ENCODE assay signal across 17 cellular contexts in the genomic region with DNA sequence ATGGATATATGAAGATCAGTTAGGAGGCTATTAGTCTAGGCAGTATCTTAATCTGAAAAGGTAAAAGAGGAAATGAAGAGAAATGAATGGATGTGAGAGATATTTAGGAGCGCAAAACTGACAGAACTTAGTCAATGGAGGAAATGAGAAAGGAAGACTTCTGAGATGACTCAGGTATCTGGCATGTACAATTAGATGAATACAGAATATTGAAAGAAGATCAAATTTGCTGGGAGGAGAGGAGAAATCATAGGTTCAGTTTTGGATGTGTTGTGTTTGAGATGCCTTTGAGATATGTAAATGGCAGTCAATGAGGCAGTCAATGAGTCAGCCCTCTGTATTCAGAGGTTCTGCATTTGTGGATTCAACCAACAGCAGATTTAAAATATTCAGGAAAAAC. TPM values are rescaled to one million over a fixed set of nuclear protein-coding genes. Genes with fewer than 3 reads are reported as not detected.
DNase-seq lines count a peak whose midpoint lies in the region; ATAC-seq and TF ChIP-seq lines count a peak whose summit lies in the region.
"Had no signal": no experiment of that assay in that cellular context is flagged by ENCODE, and none has a peak within 500 bp of the region (broad histone marks: within the 10 kb centered on the region; RNA-seq: fewer than 3 reads in every experiment).

No MANE protein-coding gene starts in this region.

- peaks cover 7% of the 10 kb centered on the region for H3K9me3 Mint-ChIP-seq in activated T-helper 2 cell treated with anti-CD3 and anti-CD28 coated beads, Interferon-gamma antibody, Interleukin-2, Interleukin-4, amounts not matched to agents 10 μg/mL and 5 μg/mL and 100 μg/mL, durations not matched to agents 14 hours and 24 hours and 36 hours
- H3K9me3 Mint-ChIP-seq in activated T-cell treated with anti-CD3 and anti-CD28 coated beads, Interleukin-2, amount 50 U/mL, for 4 hours, result no peaks in the 10 kb centered on the region
- H3K9me3 Mint-ChIP-seq: activated naive CD4-positive, alpha-beta T cell treated with anti-CD3 and anti-CD28 coated beads, Interleukin-2, amount 50 U/mL, for 72 hours; nephron had no signal

- H3K4me3 Mint-ChIP-seq in activated T-helper 2 cell treated with anti-CD3 and anti-CD28 coated beads, Interferon-gamma antibody, Interleukin-2, Interleukin-4, amounts not matched to agents 10 μg/mL and 5 μg/mL and 100 μg/mL, durations not matched to agents 14 hours and 24 hours and 36 hours (ENCODE audit: low read depth), result no peak overlapping the region
- H3K4me3 Mint-ChIP-seq in activated T-cell treated with anti-CD3 and anti-CD28 coated beads, Interleukin-2, amount 50 U/mL, for 4 hours, result no peak overlapping the region
- H3K4me3 Mint-ChIP-seq: nephron had no signal

- H3K36me3 ChIP-seq in GM06990 (ENCODE audit: control insufficient read depth, insufficient read depth, low read length), result no peaks in the 10 kb centered on the region; the same call in 1 of the 2 replicates

- H3K27me3 Mint-ChIP-seq in activated T-helper 2 cell treated with anti-CD3 and anti-CD28 coated beads, Interferon-gamma antibody, Interleukin-2, Interleukin-4, amounts not matched to agents 10 μg/mL and 5 μg/mL and 100 μg/mL, durations not matched to agents 14 hours and 24 hours and 36 hours (ENCODE audit: low read depth), result no peaks in the 10 kb centered on the region
- no peaks in the 10 kb centered on the region for H3K27me3 Mint-ChIP-seq in activated T-cell treated with anti-CD3 and anti-CD28 coated beads, Interleukin-2, amount 50 U/mL, for 4 hours (ENCODE audit: low read depth)

- H3K27ac Mint-ChIP-seq in activated T-helper 2 cell treated with anti-CD3 and anti-CD28 coated beads, Interferon-gamma antibody, Interleukin-2, Interleukin-4, amounts not matched to agents 10 μg/mL and 5 μg/mL and 100 μg/mL, durations not matched to agents 14 hours and 24 hours and 36 hours, result peak overlapping the region; percentile 8
- H3K27ac Mint-ChIP-seq: nephron had no signal

- no peak overlapping the region for H3K4me3 ChIP-seq in GM06990 (replicated peaks; ENCODE audit: low read depth, low read length)
- H3K4me3 ChIP-seq: BLaER1 had no signal

- no peak for TF ChIP-seq CTCF in GM06990 (IDR thresholded peaks at IDR 0.05; ENCODE audit: insufficient read depth, low read length, poor library complexity, severe bottlenecking)

- DNase-seq in GM06990 (ENCODE audit: extremely low read depth, insufficient read length), result peak; percentile 14
- DNase-seq in activated T-helper 2 cell treated with anti-CD3 and anti-CD28 coated beads, Interferon-gamma antibody, Interleukin-2, Interleukin-4, amounts not matched to agents 10 μg/mL and 5 μg/mL and 100 μg/mL, durations not matched to agents 14 hours and 24 hours and 36 hours (ENCODE audit: low spot score), result no peak
- peak; percentile 7 for DNase-seq in kidney glomerular epithelial cell (lab: John Stamatoyannopoulos, UW)
- no peak for DNase-seq in activated T-cell treated with anti-CD3 and anti-CD28 coated beads, Interleukin-2, amount 50 U/mL, for 4 hours
- no peak for DNase-seq in NCI-H2196 treated with DMSO at 0.1 percent for 48 hours (lab: John Stamatoyannopoulos, UW; ENCODE audit: unreplicated experiment)
- DNase-seq: NCI-H1048; NCI-H345; OCI-M1; right cardiac atrium; stimulated activated naive CD4-positive, alpha-beta T cell; WERI-Rb-1 had no signal

- ATAC-seq in HG03159 (IDR thresholded peaks at IDR 0.05; ENCODE audit: unreplicated experiment), result peak; percentile 35
- no peak for ATAC-seq in HG02870 (IDR thresholded peaks at IDR 0.05; ENCODE audit: unreplicated experiment)
- ATAC-seq in activated T-cell treated with anti-CD3 and anti-CD28 coated beads, Interleukin-2, amount 50 U/mL, for 4 hours, result no peak
- ATAC-seq in HG02884 (IDR thresholded peaks at IDR 0.05; ENCODE audit: unreplicated experiment), result no peak
- ATAC-seq: right cardiac atrium had no signal

- H3K36me3 Mint-ChIP-seq in activated T-helper 2 cell treated with anti-CD3 and anti-CD28 coated beads, Interferon-gamma antibody, Interleukin-2, Interleukin-4, amounts not matched to agents 10 μg/mL and 5 μg/mL and 100 μg/mL, durations not matched to agents 14 hours and 24 hours and 36 hours (ENCODE audit: low read depth), result peaks cover 75% of the 10 kb centered on the region
- H3K36me3 Mint-ChIP-seq in activated T-cell treated with anti-CD3 and anti-CD28 coated beads, Interleukin-2, amount 50 U/mL, for 4 hours (ENCODE audit: insufficient read depth), result peaks cover 49% of the 10 kb centered on the region

- no peaks in the 10 kb centered on the region for H3K27me3 ChIP-seq in GM06990 (replicated peaks; ENCODE audit: control insufficient read depth, insufficient read depth, low read length)
- H3K27me3 ChIP-seq: BLaER1 had no signal

- intact Hi-C loops in activated T-helper 2 cell treated with anti-CD3 and anti-CD28 coated beads, Interferon-gamma antibody, Interleukin-2, Interleukin-4, amounts not matched to agents 10 μg/mL and 5 μg/mL and 100 μg/mL, durations not matched to agents 14 hours and 24 hours and 36 hours (cut with micrococcal nuclease), result no loop called here

- H3K4me1 Mint-ChIP-seq in activated T-helper 2 cell treated with anti-CD3 and anti-CD28 coated beads, Interferon-gamma antibody, Interleukin-2, Interleukin-4, amounts not matched to agents 10 μg/mL and 5 μg/mL and 100 μg/mL, durations not matched to agents 14 hours and 24 hours and 36 hours (ENCODE audit: low read depth), result peaks cover 46% of the 10 kb centered on the region
- H3K4me1 Mint-ChIP-seq in activated T-cell treated with anti-CD3 and anti-CD28 coated beads, Interleukin-2, amount 50 U/mL, for 4 hours (ENCODE audit: low read depth), result peaks cover 13% of the 10 kb centered on the region
- H3K4me1 Mint-ChIP-seq: nephron had no signal

RNA-seq across cellular contexts. Expression of gene GAB2, which starts 42.8 kb away (rescaled TPM):
- total RNA-seq in activated T-helper 2 cell treated with anti-CD3 and anti-CD28 coated beads, Interferon-gamma antibody, Interleukin-2, Interleukin-4, amounts not matched to agents 10 μg/mL and 5 μg/mL and 100 μg/mL, durations not matched to agents 14 hours and 24 hours and 36 hours, result 32.8 and 33.2 TPM in 2 replicates
- 1 to 10 TPM; 1.9 to 3.2 (median 3.2) TPM for total RNA-seq in activated T-cell treated with anti-CD3 and anti-CD28 coated beads, Interleukin-2, amount 50 U/mL, for 4 hours

Comparison
In these comparisons a context has a peak if more than half of its experiments do, and no peak if none do; other contexts are left out.
1. DNase-seq: peak in GM06990 (single experiment) and kidney glomerular epithelial cell (single experiment); none in activated T-helper 2 cell treated with anti-CD3 and anti-CD28 coated beads, Interferon-gamma antibody, Interleukin-2, Interleukin-4, amounts not matched to agents 10 μg/mL and 5 μg/mL and 100 μg/mL, durations not matched to agents 14 hours and 24 hours and 36 hours (single experiment), activated T-cell treated with anti-CD3 and anti-CD28 coated beads, Interleukin-2, amount 50 U/mL, for 4 hours (single experiment) and NCI-H2196 treated with DMSO at 0.1 percent for 48 hours (single experiment).